Comparison of ENCODE assay signal across 8 cellular contexts in genomic region chr17:29588561-29589411, GRCh38. TPM values are rescaled to one million over a fixed set of nuclear protein-coding genes. Genes with fewer than 3 reads are reported as not detected.
A peak's percentile ranks its signal among the peaks of the same experiment; 100 is the strongest.
DNase-seq lines count a peak whose midpoint lies in the region; ATAC-seq, FAIRE-seq and TF ChIP-seq lines count a peak whose summit lies in the region.

No MANE protein-coding gene starts in this region.

- H3K27me3 ChIP-seq in GM23338 (ENCODE audit: insufficient read depth): peaks cover 12% of the 10 kb centered on the region
- no peaks in the 10 kb centered on the region for H3K27me3 ChIP-seq in pancreas

- H3K4me1 Mint-ChIP-seq in GM23338: peaks cover 50% of the 10 kb centered on the region
- H3K4me1 Mint-ChIP-seq in activated T-cell treated with anti-CD3 and anti-CD28 coated beads, Interleukin-2, amount 50 U/mL, for 72 hours (ENCODE audit: low read depth): peaks cover 77% of the 10 kb centered on the region

- H4K20me1 ChIP-seq in GM23338 (replicated peaks; ENCODE audit: insufficient read depth): peaks cover 17% of the 10 kb centered on the region

- no peaks in the 10 kb centered on the region for H3K9me3 ChIP-seq in pancreas

- H3K79me2 ChIP-seq in GM23338 (replicated peaks; ENCODE audit: insufficient read depth): peaks cover 44% of the 10 kb centered on the region

- H3K4me2 ChIP-seq in GM23338: peak overlapping the region; percentile 99

- peak overlapping the region; percentile 81 for H3K4me3 Mint-ChIP-seq in GM23338
- peak overlapping the region; percentile 96 for H3K4me3 Mint-ChIP-seq in activated T-cell treated with anti-CD3 and anti-CD28 coated beads, Interleukin-2, amount 50 U/mL, for 72 hours

- H3F3A ChIP-seq in GM23338 (replicated peaks; ENCODE audit: low read depth): peaks cover 17% of the 10 kb centered on the region

- intact Hi-C loops in pancreas (cut with DNase I): no loop called here

- FAIRE-seq in pancreas (lab: Jason Lieb, UNC) (no peak), frontal cortex (lab: Jason Lieb, UNC) (no peak)

- no peaks in the 10 kb centered on the region for H3K9me3 Mint-ChIP-seq in GM23338
- H3K9me3 Mint-ChIP-seq in activated T-cell treated with anti-CD3 and anti-CD28 coated beads, Interleukin-2, amount 50 U/mL, for 72 hours: no peaks in the 10 kb centered on the region

- peak; percentile 49 for DNase-seq in EL
- peak; percentile 63 for DNase-seq in GM23338 (ENCODE audit: low spot score)
- peak; percentile 36 for DNase-seq in NCI-H1092 treated with DMSO at 0.1 percent for 48 hours (lab: John Stamatoyannopoulos, UW)
- peak; percentile 60 to 69 for DNase-seq in activated T-cell treated with anti-CD3 and anti-CD28 coated beads, Interleukin-2, amount 50 U/mL, for 72 hours
- peak in 1 of 2 donors; percentile 60 for DNase-seq in foreskin fibroblast
- DNase-seq in pancreas: peak in 4 of 6 donors; percentile 39 to 83 (median 62)
- no peak for DNase-seq in frontal cortex (ENCODE audit: low spot score in 2 of 2)

- H3K36me3 ChIP-seq in GM23338 (ENCODE audit: insufficient read depth) (no peaks in the 10 kb centered on the region), pancreas (no peaks in the 10 kb centered on the region)

- no peak overlapping the region for H2AFZ ChIP-seq in GM23338

- ATAC-seq in GM23338 (peak; percentile 1; the same call in 2 of the 3 replicates), pancreas (peak in 3 of 4 donors; percentile 0 to 13 (median 2)), HG03095 (IDR thresholded peaks at IDR 0.05; ENCODE audit: unreplicated experiment) (no peak)
- ATAC-seq in activated T-cell treated with anti-CD3 and anti-CD28 coated beads, Interleukin-2, amount 50 U/mL, for 72 hours (replicated peaks in 1 of 2): peak; percentile 16 to 27

- WGBS in pancreas, 2 donors: 1% methylated on average over 30 to 72 of the region's 72 CpGs

- TF ChIP-seq CTCF in GM23338 (conservative IDR thresholded peaks at IDR 0.05; ENCODE audit: low read depth in 2 of 2) (no peak), foreskin fibroblast (IDR thresholded peaks at IDR 0.05; ENCODE audit: low read depth, low read length) (no peak), pancreas (IDR thresholded peaks at IDR 0.05) (no peak)

- H3K9me2 ChIP-seq in GM23338 (ENCODE audit: insufficient read depth): no peaks in the 10 kb centered on the region

- peak overlapping the region; percentile 82 for H3K4me3 ChIP-seq in GM23338
- peak overlapping the region; percentile 75 to 77 for H3K4me3 ChIP-seq in foreskin fibroblast (ENCODE audit: low read depth in 1 of 2, low read length in 2 of 2)
- peak overlapping the region; percentile 58 to 83 (median 78) for H3K4me3 ChIP-seq in pancreas

- H3K27ac ChIP-seq in GM23338 (ENCODE audit: low read depth): no peak overlapping the region
- H3K27ac ChIP-seq in pancreas: peak overlapping the region in 3 of 4 donors; percentile 30 to 47 (median 38)

- H3K4me1 ChIP-seq in GM23338 (ENCODE audit: insufficient read depth) (peaks cover 42% of the 10 kb centered on the region), pancreas (peaks cover 15 to 29% (median 20%) of the 10 kb centered on the region in 3 donors)

- no peak overlapping the region for H3K27ac Mint-ChIP-seq in GM23338
- peak overlapping the region; percentile 55 for H3K27ac Mint-ChIP-seq in activated T-cell treated with anti-CD3 and anti-CD28 coated beads, Interleukin-2, amount 50 U/mL, for 72 hours

- H3K27me3 Mint-ChIP-seq in GM23338 (ENCODE audit: insufficient read depth, low read depth, poor library complexity): peaks cover 28% of the 10 kb centered on the region
- no peaks in the 10 kb centered on the region for H3K27me3 Mint-ChIP-seq in activated T-cell treated with anti-CD3 and anti-CD28 coated beads, Interleukin-2, amount 50 U/mL, for 72 hours (ENCODE audit: low read depth)

- H3K36me3 Mint-ChIP-seq in GM23338 (ENCODE audit: low read depth): peaks cover under 1% of the 10 kb centered on the region; the same call in 2 of the 3 replicates
- peaks cover 0 to under 1% of the 10 kb centered on the region in 2 donors for H3K36me3 Mint-ChIP-seq in activated T-cell treated with anti-CD3 and anti-CD28 coated beads, Interleukin-2, amount 50 U/mL, for 72 hours (ENCODE audit: insufficient read depth in 2 of 2)

TF ChIP-seq in GM23338, 12 proteins besides CTCF, POLR2A, EP300 and RAD21 (continues in another document):
- TF ChIP-seq STAT1 (IDR thresholded peaks at IDR 0.05; ENCODE audit: unreplicated experiment) (no peak), EZH2 (IDR thresholded peaks at IDR 0.05; ENCODE audit: low read depth, unreplicated experiment) (peak; percentile 33)

RNA-seq across cellular contexts. Expression of gene GIT1, which starts 0.7 kb away (rescaled TPM):
- total RNA-seq in GM23338 (2014; rRNA removed; shearing (Covaris generic)): 48.2 and 60.9 TPM in 2 replicates
- polyA plus RNA-seq in GM23338 (2016; fragmentation: Nextera tagmentation; extraction: Ambion mirVana) (15.9 and 16.2 TPM in 2 replicates), pancreas (10 to 100 TPM; 26.4 to 27.6 TPM)
- 10 to 100 TPM; 45.0 to 47.4 TPM for total RNA-seq in activated T-cell treated with anti-CD3 and anti-CD28 coated beads, Interleukin-2, amount 50 U/mL, for 72 hours
- total RNA-seq in pancreas (10 to 100 TPM; 15.1 to 24.1 (median 18.0) TPM), frontal cortex (30.6 TPM)

RNA-seq across cellular contexts. Expression of gene ANKRD13B, which starts 4.1 kb away (rescaled TPM):
- total RNA-seq in GM23338 (2014; rRNA removed; shearing (Covaris generic)): 55.0 and 57.4 TPM in 2 replicates
- polyA plus RNA-seq in GM23338 (2016; fragmentation: Nextera tagmentation; extraction: Ambion mirVana) (8.2 and 9.6 TPM in 2 replicates), pancreas (1 to 10 TPM; 5.0 to 5.8 TPM)
- 10 to 100 TPM in 1 of 2 donors, 1 to 10 TPM in 1; 7.9 to 13.5 TPM for total RNA-seq in activated T-cell treated with anti-CD3 and anti-CD28 coated beads, Interleukin-2, amount 50 U/mL, for 72 hours
- total RNA-seq in pancreas (1 to 10 TPM; 1.0 to 5.8 (median 2.8) TPM), frontal cortex (19.6 TPM)

RNA-seq across cellular contexts. Expression of gene TP53I13, which starts 20.3 kb away (rescaled TPM):
- total RNA-seq in GM23338 (2014; rRNA removed; shearing (Covaris generic)): 28.6 and 38.9 TPM in 2 replicates
- 21.0 and 21.4 TPM in 2 replicates for polyA plus RNA-seq in GM23338 (2016; fragmentation: Nextera tagmentation; extraction: Ambion mirVana)
- 100 to 1,000 TPM in 1 of 2 donors, 10 to 100 TPM in 1; 77.4 to 103 TPM for total RNA-seq in activated T-cell treated with anti-CD3 and anti-CD28 coated beads, Interleukin-2, amount 50 U/mL, for 72 hours
- 10 to 100 TPM; 16.5 to 45.4 (median 21.5) TPM for total RNA-seq in pancreas
- polyA plus RNA-seq in pancreas: 100 to 1,000 TPM; 120 to 176 TPM
- 4.9 TPM for total RNA-seq in frontal cortex

RNA-seq across cellular contexts. Expression of gene ABHD15, which starts 21.9 kb away (rescaled TPM):
- total RNA-seq in GM23338 (2014; rRNA removed; shearing (Covaris generic)): 2.5 and 2.6 TPM in 2 replicates
- polyA plus RNA-seq in GM23338 (2016; fragmentation: Nextera tagmentation; extraction: Ambion mirVana): 0.27 and 0.92 TPM in 2 replicates
- 1 to 10 TPM; 7.4 to 7.7 TPM for total RNA-seq in activated T-cell treated with anti-CD3 and anti-CD28 coated beads, Interleukin-2, amount 50 U/mL, for 72 hours
- 1 to 10 TPM; 4.6 to 9.6 (median 6.5) TPM for total RNA-seq in pancreas
- 10 to 100 TPM in 1 of 2 donors, 1 to 10 TPM in 1; 3.9 to 10.6 TPM for polyA plus RNA-seq in pancreas
- 0.41 TPM for total RNA-seq in frontal cortex

RNA-seq across cellular contexts. Expression of gene CORO6, which starts 33.9 kb away (rescaled TPM):
- total RNA-seq in GM23338 (2014; rRNA removed; shearing (Covaris generic)): 5.0 and 5.2 TPM in 2 replicates
- polyA plus RNA-seq in GM23338 (2016; fragmentation: Nextera tagmentation; extraction: Ambion mirVana) (2.5 and 2.6 TPM in 2 replicates), pancreas (1 to 10 TPM; 3.7 to 4.4 TPM)
- 10 to 100 TPM; 10.4 to 13.9 TPM for total RNA-seq in activated T-cell treated with anti-CD3 and anti-CD28 coated beads, Interleukin-2, amount 50 U/mL, for 72 hours
- total RNA-seq in pancreas (1 to 10 TPM in 1 of 6 donors, under 1 TPM in 5; 0.20 to 1.9 (median 0.53) TPM), frontal cortex (0.82 TPM)

Comparison
In these comparisons a context has a peak if more than half of its experiments do, and no peak if none do; other contexts are left out.
1. DNase-seq: peak in EL (single experiment), GM23338 (single experiment), NCI-H1092 treated with DMSO at 0.1 percent for 48 hours (single experiment), activated T-cell treated with anti-CD3 and anti-CD28 coated beads, Interleukin-2, amount 50 U/mL, for 72 hours (2 of 2) and pancreas (4 of 6); none in frontal cortex (0 of 2).
2. Peak in every context shown above with its lines, with median percentiles within 50 percentile points of each other: H3K4me3 ChIP-seq.